ENCODE assay signal across 21 cellular contexts in genomic region chr10:72094574-72094973, GRCh38. TPM values are rescaled to one million over a fixed set of nuclear protein-coding genes. Genes with fewer than 3 reads are reported as not detected.
DNase-seq lines count a peak whose midpoint lies in the region; ATAC-seq lines count a peak whose summit lies in the region.
"Had no signal": no experiment of that assay in that cellular context is flagged by ENCODE, and none has a peak within 500 bp of the region (broad histone marks: within the 10 kb centered on the region; RNA-seq: fewer than 3 reads in every experiment).

No MANE protein-coding gene starts in this region.

- no peak for ATAC-seq in activated T-cell treated with anti-CD3 and anti-CD28 coated beads, Interleukin-2, amount 50 U/mL, for 72 hours (replicated peaks in 1 of 2)
- ATAC-seq in activated T-cell treated with anti-CD3 and anti-CD28 coated beads, Interleukin-2, amount 50 U/mL, for 4 hours = no peak
- no peak for ATAC-seq in stimulated activated naive B cell treated with anti-CD40 and anti-IgM and Interleukin-4, amounts not matched to agents 10 μg/mL and 1 μg/mL and 100 μg/mL, for 72 hours (replicated peaks)
- no peak for ATAC-seq in GM18519 (IDR thresholded peaks at IDR 0.05; ENCODE audit: low FRiP score, unreplicated experiment)
- ATAC-seq: GM12878, GM23338 had no signal

- H3K4me3 Mint-ChIP-seq in activated T-cell treated with anti-CD3 and anti-CD28 coated beads, Interleukin-2, amount 50 U/mL, for 72 hours = peak overlapping the region; percentile 58 to 73
- H3K4me3 Mint-ChIP-seq in activated T-cell treated with anti-CD3 and anti-CD28 coated beads, Interleukin-2, amount 50 U/mL, for 4 hours = no peak overlapping the region
- no peak overlapping the region for H3K4me3 Mint-ChIP-seq in activated T-helper 1 cell treated with anti-CD3 and anti-CD28 coated beads, Interleukin-12 subunit alpha, Interleukin-12 subunit beta, Interleukin-2, Interleukin-4 antibody, amounts not matched to agents 30 ng/mL and 10 ng/mL and 1 ng/mL, durations not matched to agents 14 hours and 24 hours and 36 hours
- no peak overlapping the region for H3K4me3 Mint-ChIP-seq in activated naive CD8-positive, alpha-beta T cell treated with anti-CD3 and anti-CD28 coated beads for 36 hours
- H3K4me3 Mint-ChIP-seq in stimulated activated naive B cell treated with anti-CD40 and anti-IgM and Interleukin-4, amounts not matched to agents 10 μg/mL and 1 μg/mL and 100 μg/mL, for 72 hours = no peak overlapping the region
- H3K4me3 Mint-ChIP-seq: CD8-positive, alpha-beta memory T cell; GM23338; IgD-negative memory B cell had no signal

- no peak for DNase-seq in activated T-cell treated with anti-CD3 and anti-CD28 coated beads, Interleukin-2, amount 50 U/mL, for 72 hours
- DNase-seq in activated T-cell treated with anti-CD3 and anti-CD28 coated beads, Interleukin-2, amount 50 U/mL, for 4 hours = no peak
- no peak for DNase-seq in activated T-helper 1 cell treated with anti-CD3 and anti-CD28 coated beads, Interleukin-12 subunit alpha, Interleukin-12 subunit beta, Interleukin-2, Interleukin-4 antibody, amounts not matched to agents 30 ng/mL and 10 ng/mL and 1 ng/mL, durations not matched to agents 14 hours and 24 hours and 36 hours (ENCODE audit: low spot score)
- DNase-seq in activated naive CD8-positive, alpha-beta T cell treated with anti-CD3 and anti-CD28 coated beads for 36 hours = no peak
- DNase-seq in stimulated activated naive B cell treated with anti-CD40 and anti-IgM and Interleukin-4, amounts not matched to agents 10 μg/mL and 1 μg/mL and 100 μg/mL, for 72 hours = no peak
- DNase-seq in amygdala (lab: John Stamatoyannopoulos, UW) = no peak
- DNase-seq: C1 segment of cervical spinal cord; CD8-positive, alpha-beta memory T cell; DMS53; EL; HCEC 1CT; Karpas-422; NCI-H1048; NCI-H1436; NCI-H1930; NCI-H345; NCI-H524 treated with DMSO at 0.1 percent for 48 hours had no signal

- H3K9me3 Mint-ChIP-seq in activated T-cell treated with anti-CD3 and anti-CD28 coated beads, Interleukin-2, amount 50 U/mL, for 72 hours = no peaks in the 10 kb centered on the region
- H3K9me3 Mint-ChIP-seq in activated T-cell treated with anti-CD3 and anti-CD28 coated beads, Interleukin-2, amount 50 U/mL, for 4 hours = no peaks in the 10 kb centered on the region
- H3K9me3 Mint-ChIP-seq in activated T-helper 1 cell treated with anti-CD3 and anti-CD28 coated beads, Interleukin-12 subunit alpha, Interleukin-12 subunit beta, Interleukin-2, Interleukin-4 antibody, amounts not matched to agents 30 ng/mL and 10 ng/mL and 1 ng/mL, durations not matched to agents 14 hours and 24 hours and 36 hours = no peaks in the 10 kb centered on the region
- H3K9me3 Mint-ChIP-seq in activated naive CD8-positive, alpha-beta T cell treated with anti-CD3 and anti-CD28 coated beads for 36 hours = peaks cover 4% of the 10 kb centered on the region
- no peaks in the 10 kb centered on the region for H3K9me3 Mint-ChIP-seq in stimulated activated naive B cell treated with anti-CD40 and anti-IgM and Interleukin-4, amounts not matched to agents 10 μg/mL and 1 μg/mL and 100 μg/mL, for 72 hours
- H3K9me3 Mint-ChIP-seq: CD8-positive, alpha-beta memory T cell; GM23338; IgD-negative memory B cell had no signal

- intact Hi-C loops in activated T-helper 1 cell treated with anti-CD3 and anti-CD28 coated beads, Interleukin-12 subunit alpha, Interleukin-12 subunit beta, Interleukin-2, Interleukin-4 antibody, amounts not matched to agents 30 ng/mL and 10 ng/mL and 1 ng/mL, durations not matched to agents 14 hours and 24 hours and 36 hours (cut with micrococcal nuclease) = no loop called here

- H3K27me3 Mint-ChIP-seq in activated T-cell treated with anti-CD3 and anti-CD28 coated beads, Interleukin-2, amount 50 U/mL, for 72 hours (ENCODE audit: low read depth) = no peaks in the 10 kb centered on the region
- H3K27me3 Mint-ChIP-seq in activated T-cell treated with anti-CD3 and anti-CD28 coated beads, Interleukin-2, amount 50 U/mL, for 4 hours (ENCODE audit: low read depth) = no peaks in the 10 kb centered on the region
- H3K27me3 Mint-ChIP-seq in activated T-helper 1 cell treated with anti-CD3 and anti-CD28 coated beads, Interleukin-12 subunit alpha, Interleukin-12 subunit beta, Interleukin-2, Interleukin-4 antibody, amounts not matched to agents 30 ng/mL and 10 ng/mL and 1 ng/mL, durations not matched to agents 14 hours and 24 hours and 36 hours (ENCODE audit: insufficient read depth) = no peaks in the 10 kb centered on the region
- no peaks in the 10 kb centered on the region for H3K27me3 Mint-ChIP-seq in activated naive CD8-positive, alpha-beta T cell treated with anti-CD3 and anti-CD28 coated beads for 36 hours
- H3K27me3 Mint-ChIP-seq in stimulated activated naive B cell treated with anti-CD40 and anti-IgM and Interleukin-4, amounts not matched to agents 10 μg/mL and 1 μg/mL and 100 μg/mL, for 72 hours = no peaks in the 10 kb centered on the region

- H3K4me1 Mint-ChIP-seq in activated T-cell treated with anti-CD3 and anti-CD28 coated beads, Interleukin-2, amount 50 U/mL, for 72 hours (ENCODE audit: low read depth) = peaks cover 78% of the 10 kb centered on the region
- peaks cover 42% of the 10 kb centered on the region for H3K4me1 Mint-ChIP-seq in activated T-cell treated with anti-CD3 and anti-CD28 coated beads, Interleukin-2, amount 50 U/mL, for 4 hours (ENCODE audit: low read depth)
- H3K4me1 Mint-ChIP-seq in activated T-helper 1 cell treated with anti-CD3 and anti-CD28 coated beads, Interleukin-12 subunit alpha, Interleukin-12 subunit beta, Interleukin-2, Interleukin-4 antibody, amounts not matched to agents 30 ng/mL and 10 ng/mL and 1 ng/mL, durations not matched to agents 14 hours and 24 hours and 36 hours (ENCODE audit: low read depth) = peaks cover 69% of the 10 kb centered on the region
- H3K4me1 Mint-ChIP-seq in activated naive CD8-positive, alpha-beta T cell treated with anti-CD3 and anti-CD28 coated beads for 36 hours = peaks cover 67% of the 10 kb centered on the region
- peaks cover 7 to 14% of the 10 kb centered on the region in 2 donors for H3K4me1 Mint-ChIP-seq in stimulated activated naive B cell treated with anti-CD40 and anti-IgM and Interleukin-4, amounts not matched to agents 10 μg/mL and 1 μg/mL and 100 μg/mL, for 72 hours

- H3K36me3 Mint-ChIP-seq in activated T-cell treated with anti-CD3 and anti-CD28 coated beads, Interleukin-2, amount 50 U/mL, for 72 hours (ENCODE audit: insufficient read depth in 2 of 2) = peaks cover 6 to 14% of the 10 kb centered on the region in 2 donors
- peaks cover 22% of the 10 kb centered on the region for H3K36me3 Mint-ChIP-seq in activated T-cell treated with anti-CD3 and anti-CD28 coated beads, Interleukin-2, amount 50 U/mL, for 4 hours (ENCODE audit: insufficient read depth)
- H3K36me3 Mint-ChIP-seq in activated T-helper 1 cell treated with anti-CD3 and anti-CD28 coated beads, Interleukin-12 subunit alpha, Interleukin-12 subunit beta, Interleukin-2, Interleukin-4 antibody, amounts not matched to agents 30 ng/mL and 10 ng/mL and 1 ng/mL, durations not matched to agents 14 hours and 24 hours and 36 hours (ENCODE audit: low read depth) = peaks cover 32% of the 10 kb centered on the region
- H3K36me3 Mint-ChIP-seq in activated naive CD8-positive, alpha-beta T cell treated with anti-CD3 and anti-CD28 coated beads for 36 hours = peaks cover 45% of the 10 kb centered on the region
- peaks cover 13 to 39% of the 10 kb centered on the region in 2 donors for H3K36me3 Mint-ChIP-seq in stimulated activated naive B cell treated with anti-CD40 and anti-IgM and Interleukin-4, amounts not matched to agents 10 μg/mL and 1 μg/mL and 100 μg/mL, for 72 hours

- H3K27ac Mint-ChIP-seq in activated T-cell treated with anti-CD3 and anti-CD28 coated beads, Interleukin-2, amount 50 U/mL, for 72 hours = peak overlapping the region; percentile 31
- peak overlapping the region; percentile 79 for H3K27ac Mint-ChIP-seq in activated T-helper 1 cell treated with anti-CD3 and anti-CD28 coated beads, Interleukin-12 subunit alpha, Interleukin-12 subunit beta, Interleukin-2, Interleukin-4 antibody, amounts not matched to agents 30 ng/mL and 10 ng/mL and 1 ng/mL, durations not matched to agents 14 hours and 24 hours and 36 hours
- peak overlapping the region; percentile 69 for H3K27ac Mint-ChIP-seq in activated naive CD8-positive, alpha-beta T cell treated with anti-CD3 and anti-CD28 coated beads for 36 hours
- peak overlapping the region; percentile 43 for H3K27ac Mint-ChIP-seq in stimulated activated naive B cell treated with anti-CD40 and anti-IgM and Interleukin-4, amounts not matched to agents 10 μg/mL and 1 μg/mL and 100 μg/mL, for 72 hours
- H3K27ac Mint-ChIP-seq: CD8-positive, alpha-beta memory T cell; GM23338; IgD-negative memory B cell had no signal

RNA-seq across cellular contexts. Expression of gene SPOCK2, which starts 6.2 kb away (rescaled TPM):
- 100 to 1,000 TPM; 253 to 291 TPM for total RNA-seq in activated T-cell treated with anti-CD3 and anti-CD28 coated beads, Interleukin-2, amount 50 U/mL, for 72 hours
- 10 to 100 TPM; 74.7 to 85.7 (median 83.2) TPM for total RNA-seq in activated T-cell treated with anti-CD3 and anti-CD28 coated beads, Interleukin-2, amount 50 U/mL, for 4 hours
- 139 and 142 TPM in 2 replicates for total RNA-seq in activated T-helper 1 cell treated with anti-CD3 and anti-CD28 coated beads, Interleukin-12 subunit alpha, Interleukin-12 subunit beta, Interleukin-2, Interleukin-4 antibody, amounts not matched to agents 30 ng/mL and 10 ng/mL and 1 ng/mL, durations not matched to agents 14 hours and 24 hours and 36 hours
- total RNA-seq in activated naive CD8-positive, alpha-beta T cell treated with anti-CD3 and anti-CD28 coated beads for 36 hours = 100 to 1,000 TPM; 136 to 142 TPM

Comparison
In these comparisons a context has a peak if more than half of its experiments do, and no peak if none do; other contexts are left out.
1. H3K4me3 Mint-ChIP-seq: peak in activated T-cell treated with anti-CD3 and anti-CD28 coated beads, Interleukin-2, amount 50 U/mL, for 72 hours (2 of 2); none in activated T-cell treated with anti-CD3 and anti-CD28 coated beads, Interleukin-2, amount 50 U/mL, for 4 hours (single experiment), activated T-helper 1 cell treated with anti-CD3 and anti-CD28 coated beads, Interleukin-12 subunit alpha, Interleukin-12 subunit beta, Interleukin-2, Interleukin-4 antibody, amounts not matched to agents 30 ng/mL and 10 ng/mL and 1 ng/mL, durations not matched to agents 14 hours and 24 hours and 36 hours (single experiment), activated naive CD8-positive, alpha-beta T cell treated with anti-CD3 and anti-CD28 coated beads for 36 hours (single experiment) and stimulated activated naive B cell treated with anti-CD40 and anti-IgM and Interleukin-4, amounts not matched to agents 10 μg/mL and 1 μg/mL and 100 μg/mL, for 72 hours (0 of 2).
2. Peak in every context shown above with its lines, with median percentiles within 50 percentile points of each other: H3K27ac Mint-ChIP-seq.